Comparison of ENCODE assay signal across 1 cellular context in genomic region chr12:121800694-121801600, GRCh38.
TF ChIP-seq lines count a peak whose summit lies in the region.

No MANE protein-coding gene starts in this region.

TF ChIP-seq in HEK293, 187 proteins besides CTCF, POLR2A, EP300 and RAD21 (continued from another document):
- TF ChIP-seq, protein P1, sequence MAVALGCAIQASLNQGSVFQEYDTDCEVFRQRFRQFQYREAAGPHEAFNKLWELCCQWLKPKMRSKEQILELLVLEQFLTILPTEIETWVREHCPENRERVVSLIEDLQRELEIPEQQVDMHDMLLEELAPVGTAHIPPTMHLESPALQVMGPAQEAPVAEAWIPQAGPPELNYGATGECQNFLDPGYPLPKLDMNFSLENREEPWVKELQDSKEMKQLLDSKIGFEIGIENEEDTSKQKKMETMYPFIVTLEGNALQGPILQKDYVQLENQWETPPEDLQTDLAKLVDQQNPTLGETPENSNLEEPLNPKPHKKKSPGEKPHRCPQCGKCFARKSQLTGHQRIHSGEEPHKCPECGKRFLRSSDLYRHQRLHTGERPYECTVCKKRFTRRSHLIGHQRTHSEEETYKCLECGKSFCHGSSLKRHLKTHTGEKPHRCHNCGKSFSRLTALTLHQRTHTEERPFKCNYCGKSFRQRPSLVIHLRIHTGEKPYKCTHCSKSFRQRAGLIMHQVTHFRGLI (tag by site-specific recombination; IDR thresholded peaks at IDR 0.05) = peak; percentile 43; the same call in 1 of the 2 replicates
- TF ChIP-seq, protein P2, sequence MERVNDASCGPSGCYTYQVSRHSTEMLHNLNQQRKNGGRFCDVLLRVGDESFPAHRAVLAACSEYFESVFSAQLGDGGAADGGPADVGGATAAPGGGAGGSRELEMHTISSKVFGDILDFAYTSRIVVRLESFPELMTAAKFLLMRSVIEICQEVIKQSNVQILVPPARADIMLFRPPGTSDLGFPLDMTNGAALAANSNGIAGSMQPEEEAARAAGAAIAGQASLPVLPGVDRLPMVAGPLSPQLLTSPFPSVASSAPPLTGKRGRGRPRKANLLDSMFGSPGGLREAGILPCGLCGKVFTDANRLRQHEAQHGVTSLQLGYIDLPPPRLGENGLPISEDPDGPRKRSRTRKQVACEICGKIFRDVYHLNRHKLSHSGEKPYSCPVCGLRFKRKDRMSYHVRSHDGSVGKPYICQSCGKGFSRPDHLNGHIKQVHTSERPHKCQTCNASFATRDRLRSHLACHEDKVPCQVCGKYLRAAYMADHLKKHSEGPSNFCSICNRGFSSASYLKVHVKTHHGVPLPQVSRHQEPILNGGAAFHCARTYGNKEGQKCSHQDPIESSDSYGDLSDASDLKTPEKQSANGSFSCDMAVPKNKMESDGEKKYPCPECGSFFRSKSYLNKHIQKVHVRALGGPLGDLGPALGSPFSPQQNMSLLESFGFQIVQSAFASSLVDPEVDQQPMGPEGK (tag by site-specific recombination; IDR thresholded peaks at IDR 0.05) = peak; percentile 49
- no peak; the same call in 1 of the 2 replicates for TF ChIP-seq ZNF692 (tag by site-specific recombination; IDR thresholded peaks at IDR 0.05)
- TF ChIP-seq ZSCAN30 (tag by site-specific recombination; IDR thresholded peaks at IDR 0.05) = peak; percentile 66
- TF ChIP-seq ZBTB17 (tag by site-specific recombination; IDR thresholded peaks at IDR 0.05) = peak; percentile 42
TF ChIP-seq in HEK293: peak in this region for 37.
